ENCODE assay signal across 9 cellular contexts in genomic region chr1:111471012-111471411, GRCh38. TPM values are rescaled to one million over a fixed set of nuclear protein-coding genes. Genes with fewer than 3 reads are reported as not detected.
A peak's percentile ranks its signal among the peaks of the same experiment; 100 is the strongest.
DNase-seq lines count a peak whose midpoint lies in the region; ATAC-seq and TF ChIP-seq lines count a peak whose summit lies in the region.
"Had no signal": no experiment of that assay in that cellular context is flagged by ENCODE, and none has a peak within 500 bp of the region (broad histone marks: within the 10 kb centered on the region; RNA-seq: fewer than 3 reads in every experiment).

No MANE protein-coding gene starts in this region.

- TF ChIP-seq EP300 in upper lobe of left lung (IDR thresholded peaks at IDR 0.05) = no peak

- no peak for TF ChIP-seq CTCF in right atrium auricular region (IDR thresholded peaks at IDR 0.05)
- no peak for TF ChIP-seq CTCF in upper lobe of left lung (IDR thresholded peaks at IDR 0.05)

- peaks cover 17% of the 10 kb centered on the region for H3K4me1 Mint-ChIP-seq in memory B cell

- H3K27me3 ChIP-seq in right atrium auricular region (no peaks in the 10 kb centered on the region), upper lobe of left lung (no peaks in the 10 kb centered on the region)

- H3K4me1 ChIP-seq in right atrium auricular region (peaks cover 0 to 23% of the 10 kb centered on the region in 2 donors), upper lobe of left lung (peaks cover 0 to 16% (median 10%) of the 10 kb centered on the region in 4 donors)

- no peaks in the 10 kb centered on the region for H3K9me3 ChIP-seq in right atrium auricular region
- no peaks in the 10 kb centered on the region for H3K9me3 ChIP-seq in upper lobe of left lung

- H3K27ac Mint-ChIP-seq in memory B cell = no peak overlapping the region

- no peaks in the 10 kb centered on the region for H3K27me3 Mint-ChIP-seq in memory B cell

- H3K36me3 ChIP-seq in right atrium auricular region (peaks cover 49% of the 10 kb centered on the region), upper lobe of left lung (peaks cover 6 to 41% (median 9%) of the 10 kb centered on the region in 4 donors)

- no peaks in the 10 kb centered on the region for H3K9me3 Mint-ChIP-seq in memory B cell

- ATAC-seq in Right ventricle myocardium inferior = peak; percentile 56
- peak; percentile 98 for ATAC-seq in memory B cell (ENCODE audit: low read depth)
- peak; percentile 86 to 89 for ATAC-seq in upper lobe of left lung (ENCODE audit: low FRiP score in 2 of 2)
- no peak for ATAC-seq in GM19397 (IDR thresholded peaks at IDR 0.05; ENCODE audit: unreplicated experiment)

- H3K27ac ChIP-seq in right atrium auricular region (peak overlapping the region in 1 of 2 donors; percentile 44), upper lobe of left lung (peak overlapping the region; percentile 69 to 83 (median 80))
- H3K27ac ChIP-seq: KMS-11 had no signal

- intact Hi-C loops in Right ventricle myocardium inferior (cut with DNase I) = no loop called here

- 42 to 43% methylated on average over 3 of the region's 3 CpGs for WGBS in upper lobe of left lung, 2 donors

- H3K4me3 Mint-ChIP-seq in memory B cell = no peak overlapping the region

- peak in 1 of 4 donors; percentile 41 for TF ChIP-seq POLR2A in upper lobe of left lung (IDR thresholded peaks at IDR 0.05)

- no peak for DNase-seq in Right ventricle myocardium inferior (ENCODE audit: missing footprints)
- DNase-seq in right atrium auricular region (ENCODE audit: low spot score) = no peak
- peak; percentile 46 for DNase-seq in activated T-cell treated with anti-CD3 and anti-CD28 coated beads for 1 hour (ENCODE audit: low read depth)
- DNase-seq in memory B cell (ENCODE audit: low spot score in 2 of 2) = peak; percentile 37 to 74
- peak in 1 of 2 donors; percentile 82 for DNase-seq in upper lobe of left lung
- no peak for DNase-seq in DMS 273 (lab: John Stamatoyannopoulos, UW; ENCODE audit: unreplicated experiment)
- DNase-seq in glomerular visceral epithelial cell (ENCODE audit: extremely low spot score) = no peak

- peaks cover 6% of the 10 kb centered on the region for H3K36me3 Mint-ChIP-seq in memory B cell

- H3K4me3 ChIP-seq in right atrium auricular region (no peak overlapping the region), upper lobe of left lung (no peak overlapping the region)

RNA-seq across cellular contexts. Expression of gene C1orf162, which starts 2.8 kb away (rescaled TPM):
- 9.5 TPM for total RNA-seq in Right ventricle myocardium inferior
- total RNA-seq in right atrium auricular region = 10 to 100 TPM in 1 of 2 donors, 1 to 10 TPM in 1; 9.6 to 33.6 TPM
- 100 to 1,000 TPM in 1 of 6 donors, 10 to 100 TPM in 5; 31.4 to 114 (median 52.6) TPM for total RNA-seq in upper lobe of left lung

RNA-seq across cellular contexts. Expression of gene ATP5PB, which starts 21.7 kb away (rescaled TPM):
- total RNA-seq in Right ventricle myocardium inferior (691 TPM), right atrium auricular region (100 to 1,000 TPM; 297 to 429 TPM), upper lobe of left lung (100 to 1,000 TPM in 4 of 6 donors, 10 to 100 TPM in 2; 38.8 to 149 (median 132) TPM)

RNA-seq across cellular contexts. Expression of gene WDR77, which starts 22.0 kb away (rescaled TPM):
- total RNA-seq in Right ventricle myocardium inferior (27.5 TPM), right atrium auricular region (10 to 100 TPM; 29.9 to 44.0 TPM), upper lobe of left lung (10 to 100 TPM; 11.3 to 32.2 (median 22.1) TPM)

RNA-seq across cellular contexts. Expression of gene ADORA3, which starts 32.4 kb away (rescaled TPM):
- total RNA-seq in Right ventricle myocardium inferior (3.8 TPM), right atrium auricular region (10 to 100 TPM in 1 of 2 donors, 1 to 10 TPM in 1; 2.0 to 11.3 TPM), upper lobe of left lung (10 to 100 TPM in 1 of 6 donors, 1 to 10 TPM in 5; 2.1 to 10.0 (median 7.3) TPM)

RNA-seq across cellular contexts. Expression of gene TMIGD3, which starts 32.4 kb away (rescaled TPM):
- total RNA-seq in Right ventricle myocardium inferior (1.7 TPM), right atrium auricular region (1 to 10 TPM in 1 of 2 donors, under 1 TPM in 1; 0.63 to 4.8 TPM), upper lobe of left lung (10 to 100 TPM in 1 of 6 donors, 1 to 10 TPM in 5; 2.0 to 36.7 (median 4.6) TPM)

Comparison
In these comparisons a context has a peak if more than half of its experiments do, and no peak if none do; other contexts are left out.
1. DNase-seq: peak in activated T-cell treated with anti-CD3 and anti-CD28 coated beads for 1 hour (single experiment) and memory B cell (2 of 2); none in Right ventricle myocardium inferior (single experiment), right atrium auricular region (single experiment), DMS 273 (single experiment) and glomerular visceral epithelial cell (single experiment).